ENCODE assay signal across 22 cellular contexts in genomic region chr15:55695432-55695831, GRCh38. TPM values are rescaled to one million over a fixed set of nuclear protein-coding genes. Genes with fewer than 3 reads are reported as not detected.
A peak's percentile ranks its signal among the peaks of the same experiment; 100 is the strongest.
DNase-seq lines count a peak whose midpoint lies in the region; ATAC-seq, FAIRE-seq and TF ChIP-seq lines count a peak whose summit lies in the region.
"Had no signal": no experiment of that assay in that cellular context is flagged by ENCODE, and none has a peak within 500 bp of the region (broad histone marks: within the 10 kb centered on the region; RNA-seq: fewer than 3 reads in every experiment).

No MANE protein-coding gene starts in this region.

- H3K27me3 ChIP-seq in SJCRH30, result no peaks in the 10 kb centered on the region
- H3K27me3 ChIP-seq: foreskin keratinocyte had no signal

- TF ChIP-seq CTCF in glutamatergic neuron (IDR thresholded peaks at IDR 0.05; ENCODE audit: partially characterized antibody, unreplicated experiment), result no peak
- no peak for TF ChIP-seq CTCF in neural crest cell (conservative IDR thresholded peaks at IDR 0.05)

- H3K4me1 Mint-ChIP-seq in glutamatergic neuron (ENCODE audit: low read depth, unreplicated experiment), result peaks cover 13% of the 10 kb centered on the region
- peaks cover 61% of the 10 kb centered on the region for H3K4me1 Mint-ChIP-seq in neural crest cell
- H3K4me1 Mint-ChIP-seq: activated CD4-positive, alpha-beta T cell treated with anti-CD3 and anti-CD28 coated beads, Interleukin-2, amount 10 ng/mL, durations not matched to agents 7 days and 5 days had no signal

- H3K36me3 Mint-ChIP-seq in glutamatergic neuron (ENCODE audit: unreplicated experiment) (no peaks in the 10 kb centered on the region), neural crest cell (ENCODE audit: low read depth) (peaks cover 4% of the 10 kb centered on the region)
- H3K36me3 Mint-ChIP-seq: natural killer cell treated with Interleukin-12 subunit alpha and Interleukin-12 subunit beta and Interleukin-15 and Interleukin-18, amount 100 ng/mL, for 72 hours had no signal

- peaks cover 2% of the 10 kb centered on the region for H3K9me3 Mint-ChIP-seq in glutamatergic neuron (ENCODE audit: unreplicated experiment)
- H3K9me3 Mint-ChIP-seq in neural crest cell, result no peaks in the 10 kb centered on the region
- H3K9me3 Mint-ChIP-seq: activated CD4-positive, alpha-beta T cell treated with anti-CD3 and anti-CD28 coated beads, Interleukin-2, amount 10 ng/mL, durations not matched to agents 7 days and 5 days; dendritic cell treated with granulocyte-macrophage colony-stimulating factor and Interleukin-4, amounts not matched to agents 40 ng/mL and 50 ng/mL, for 4 days; mesothelial cell of epicardium; natural killer cell treated with Interleukin-12 subunit alpha and Interleukin-12 subunit beta and Interleukin-15 and Interleukin-18, amount 100 ng/mL, for 72 hours; type B pancreatic cell had no signal

- H3K36me3 ChIP-seq in SJCRH30, result peaks cover 2% of the 10 kb centered on the region; the same call in 1 of the 2 replicates

- CTCF ChIA-PET in HEK293T (lab: Yijun Ruan, JAX), result no interaction called here

- H3K27ac ChIP-seq in SJCRH30, result no peak overlapping the region
- H3K27ac ChIP-seq: foreskin keratinocyte had no signal

- H3K4me3 Mint-ChIP-seq in glutamatergic neuron (ENCODE audit: unreplicated experiment), result no peak overlapping the region
- H3K4me3 Mint-ChIP-seq in neural crest cell, result no peak overlapping the region
- H3K4me3 Mint-ChIP-seq: activated CD4-positive, alpha-beta T cell treated with anti-CD3 and anti-CD28 coated beads, Interleukin-2, amount 10 ng/mL, durations not matched to agents 7 days and 5 days; dendritic cell treated with granulocyte-macrophage colony-stimulating factor and Interleukin-4, amounts not matched to agents 40 ng/mL and 50 ng/mL, for 4 days; natural killer cell treated with Interleukin-12 subunit alpha and Interleukin-12 subunit beta and Interleukin-15 and Interleukin-18, amount 100 ng/mL, for 72 hours had no signal

- H3K4me3 ChIP-seq in SJCRH30, result no peak overlapping the region
- H3K4me3 ChIP-seq: GM12878 had no signal

- H3K27me3 Mint-ChIP-seq in glutamatergic neuron (ENCODE audit: unreplicated experiment), result peaks cover 5% of the 10 kb centered on the region
- no peaks in the 10 kb centered on the region for H3K27me3 Mint-ChIP-seq in neural crest cell (ENCODE audit: low read depth)
- H3K27me3 Mint-ChIP-seq: dendritic cell treated with granulocyte-macrophage colony-stimulating factor and Interleukin-4, amounts not matched to agents 40 ng/mL and 50 ng/mL, for 4 days; type B pancreatic cell had no signal

- DNase-seq in HEK293T (ENCODE audit: extremely low spot score), result peak; percentile 15
- DNase-seq in SJCRH30, result peak; percentile 18 to 50
- peak; percentile 65 for DNase-seq in glutamatergic neuron
- DNase-seq in neural crest cell (ENCODE audit: low read depth, low spot score), result no peak
- DNase-seq in HTR-8/SVneo (ENCODE audit: insufficient read length, low spot score), result no peak
- no peak for DNase-seq in GM19240 (ENCODE audit: insufficient read length, low spot score)
- no peak for DNase-seq in activated effector memory CD4-positive, alpha-beta T cell treated with Interleukin-2 at 50 U/mL for 16 hours
- DNase-seq: activated CD4-positive, alpha-beta T cell treated with anti-CD3 and anti-CD28 coated beads, Interleukin-2, amount 10 ng/mL, durations not matched to agents 7 days and 5 days; activated CD8-positive, alpha-beta memory T cell treated with anti-CD3 and anti-CD28 coated beads, Interleukin-2, amount 50 U/mL, for 48 hours; activated gamma-delta T cell treated with Interleukin-2 at 50 U/mL for 16 hours; amygdala; foreskin keratinocyte; NCI-H1105 treated with DMSO at 0.1 percent for 48 hours; NCI-H2081 treated with DMSO at 0.1 percent for 48 hours had no signal

- POLR2A ChIA-PET in HEK293T (lab: Yijun Ruan, JAX), result no interaction called here

- no peak for ATAC-seq in HG03097 (IDR thresholded peaks at IDR 0.05; ENCODE audit: low FRiP score, unreplicated experiment)
- ATAC-seq: foreskin keratinocyte; natural killer cell treated with Interleukin-12 subunit alpha and Interleukin-12 subunit beta and Interleukin-15 and Interleukin-18, amount 100 ng/mL, for 72 hours had no signal

- H3K4me1 ChIP-seq in SJCRH30, result peaks cover 29% of the 10 kb centered on the region
- H3K4me1 ChIP-seq: foreskin keratinocyte had no signal

- no peak for FAIRE-seq in HTR-8/SVneo (lab: Jason Lieb, UNC)
- FAIRE-seq: GM12878, H54 had no signal

- H3K9me3 ChIP-seq in SJCRH30 (replicated peaks), result no peaks in the 10 kb centered on the region

- H3K27ac Mint-ChIP-seq in glutamatergic neuron (ENCODE audit: unreplicated experiment) (no peak overlapping the region), neural crest cell (ENCODE audit: unreplicated experiment) (peak overlapping the region; percentile 90)
- H3K27ac Mint-ChIP-seq: activated CD4-positive, alpha-beta T cell treated with anti-CD3 and anti-CD28 coated beads, Interleukin-2, amount 10 ng/mL, durations not matched to agents 7 days and 5 days; dendritic cell treated with granulocyte-macrophage colony-stimulating factor and Interleukin-4, amounts not matched to agents 40 ng/mL and 50 ng/mL, for 4 days; natural killer cell treated with Interleukin-12 subunit alpha and Interleukin-12 subunit beta and Interleukin-15 and Interleukin-18, amount 100 ng/mL, for 72 hours; type B pancreatic cell had no signal

TF ChIP-seq in HEK293T, 16 proteins besides CTCF, POLR2A, EP300 and RAD21:
- TF ChIP-seq ARNT (IDR thresholded peaks at IDR 0.05), result no peak
- TF ChIP-seq FOXM1 (IDR thresholded peaks at IDR 0.05; ENCODE audit: borderline replicate concordance), result no peak
- no peak for TF ChIP-seq FOXK2 (IDR thresholded peaks at IDR 0.05)
- TF ChIP-seq SP1 (IDR thresholded peaks at IDR 0.05), result no peak
- no peak for TF ChIP-seq CTBP1 (IDR thresholded peaks at IDR 0.05; ENCODE audit: borderline replicate concordance)
- TF ChIP-seq SUZ12 (IDR thresholded peaks at IDR 0.05), result no peak
- TF ChIP-seq BHLHE40 (IDR thresholded peaks at IDR 0.05; ENCODE audit: borderline replicate concordance), result no peak
- no peak for TF ChIP-seq HDGF (IDR thresholded peaks at IDR 0.05; ENCODE audit: borderline replicate concordance)
- no peak for TF ChIP-seq ZNF384 (IDR thresholded peaks at IDR 0.05)
- TF ChIP-seq NFRKB (IDR thresholded peaks at IDR 0.05), result no peak
- TF ChIP-seq TARDBP (IDR thresholded peaks at IDR 0.05), result no peak
- no peak for TF ChIP-seq ELF4 (IDR thresholded peaks at IDR 0.05)
- no peak for TF ChIP-seq LEF1 (IDR thresholded peaks at IDR 0.05; ENCODE audit: borderline replicate concordance)
- no peak for TF ChIP-seq FOXA1 (IDR thresholded peaks at IDR 0.05)
- TF ChIP-seq L3MBTL2 (conservative IDR thresholded peaks at IDR 0.05), result no peak
- no peak for TF ChIP-seq PKNOX1 (IDR thresholded peaks at IDR 0.05)
TF ChIP-seq in HEK293T: peak in this region for 0.

RNA-seq across cellular contexts. Expression of gene PRTG, which starts 47.5 kb away (rescaled TPM):
- 43.5 and 50.3 TPM in 2 replicates for total RNA-seq in SJCRH30 (2014; rRNA removed; shearing (Covaris generic))
- total RNA-seq in glutamatergic neuron (ENCODE audit: unreplicated experiment) (19.4 TPM), neural crest cell (322 and 334 TPM in 2 replicates)
- total RNA-seq: activated CD4-positive, alpha-beta T cell treated with anti-CD3 and anti-CD28 coated beads, Interleukin-2, amount 10 ng/mL, durations not matched to agents 7 days and 5 days; foreskin keratinocyte; GM12878; natural killer cell treated with Interleukin-12 subunit alpha and Interleukin-12 subunit beta and Interleukin-15 and Interleukin-18, amount 100 ng/mL, for 72 hours; T-helper 1 cell treated with Interleukin-12 subunit alpha and Interleukin-12 subunit beta and Interleukin-4 antibody, amounts not matched to agents 30 ng/mL and 1 ng/mL, for 36 hours had no signal

Comparison
In these comparisons a context has a peak if more than half of its experiments do, and no peak if none do; other contexts are left out.
1. DNase-seq: peak in HEK293T (single experiment), SJCRH30 (2 of 2) and glutamatergic neuron (single experiment); none in neural crest cell (single experiment), HTR-8/SVneo (single experiment), GM19240 (single experiment) and activated effector memory CD4-positive, alpha-beta T cell treated with Interleukin-2 at 50 U/mL for 16 hours (single experiment).